In the genomic region with DNA sequence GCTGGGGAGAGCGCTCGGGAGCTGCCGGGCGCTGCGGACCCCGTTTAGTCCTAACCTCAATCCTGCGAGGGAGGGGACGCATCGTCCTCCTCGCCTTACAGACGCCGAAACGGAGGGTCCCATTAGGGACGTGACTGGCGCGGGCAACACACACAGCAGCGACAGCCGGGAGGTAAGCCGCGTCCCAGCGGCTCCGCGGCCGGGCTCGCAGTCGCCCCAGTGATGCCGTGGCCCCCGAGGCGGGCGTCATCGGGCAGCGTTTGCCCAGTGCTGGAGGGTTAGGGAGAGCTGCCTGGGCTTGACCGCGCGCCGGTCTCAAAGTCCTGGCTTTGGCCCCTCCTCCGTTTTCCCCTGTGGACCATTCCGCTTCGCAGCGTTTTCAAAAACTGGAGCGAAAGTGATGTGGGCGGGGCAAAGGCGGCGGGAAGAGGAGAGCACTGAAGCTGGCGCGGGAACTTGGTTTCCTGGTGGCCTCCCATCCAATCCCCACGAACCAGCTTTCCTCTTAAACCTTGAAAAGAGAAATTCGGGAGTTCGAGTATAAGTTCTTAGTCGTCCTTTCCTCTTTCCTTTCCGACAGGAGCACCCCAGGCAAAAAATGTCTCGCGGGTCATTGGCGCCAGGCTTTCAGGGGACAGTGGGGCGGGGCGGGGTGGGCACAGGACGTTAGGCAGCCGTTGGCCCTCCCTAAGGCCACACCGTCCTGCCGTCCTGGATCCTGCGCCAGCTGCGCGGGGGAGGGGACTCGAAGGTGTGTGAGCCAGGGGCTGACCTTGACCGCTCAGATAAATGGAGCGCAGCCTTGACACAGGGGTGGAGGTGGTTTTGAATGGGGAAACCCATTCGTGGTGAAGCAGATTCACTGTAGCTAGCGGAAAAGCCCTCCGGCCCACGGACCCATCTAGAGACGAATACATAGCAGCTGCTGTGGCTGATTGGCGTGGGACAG, we compare ENCODE assay signal across 8 cellular contexts. TPM values are rescaled to one million over a fixed set of nuclear protein-coding genes. Genes with fewer than 3 reads are reported as not detected.
DNase-seq lines count a peak whose midpoint lies in the region; ATAC-seq, FAIRE-seq and TF ChIP-seq lines count a peak whose summit lies in the region.

No MANE protein-coding gene starts in this region.

- H3K36me3 Mint-ChIP-seq in astrocyte (ENCODE audit: low read depth, unreplicated experiment), result peaks cover 13% of the 10 kb centered on the region

- H2AFZ ChIP-seq in SU-DHL-6 (ENCODE audit: low read depth, low read length, severe bottlenecking) (peak overlapping the region; percentile 30), astrocyte (ENCODE audit: low read depth, low read length) (peak overlapping the region; percentile 93)

- FAIRE-seq in astrocyte (lab: Jason Lieb, UNC), result no peak

- H3K79me2 ChIP-seq in SU-DHL-6 (ENCODE audit: insufficient read depth, low read length) (peaks cover 40% of the 10 kb centered on the region), astrocyte (ENCODE audit: insufficient read depth, low read length) (peaks cover 29% of the 10 kb centered on the region)

- DNase-seq in NCI-H1105 treated with DMSO at 0.1 percent for 48 hours (lab: John Stamatoyannopoulos, UW) (peak; percentile 72), astrocyte (ENCODE audit: low read depth) (peak; percentile 78), hepatic stellate cell (ENCODE audit: low spot score) (peak; percentile 88), psoas muscle (peak; percentile 77 to 81), activated gamma-delta T cell treated with Interleukin-2 at 50 U/mL for 16 hours (no peak)

- H3K4me1 ChIP-seq in astrocyte (ENCODE audit: insufficient read depth, low read length), result peaks cover 4% of the 10 kb centered on the region
- peaks cover 4% of the 10 kb centered on the region for H3K4me1 ChIP-seq in psoas muscle

- H4K20me1 ChIP-seq in SU-DHL-6 (ENCODE audit: low read depth, low read length) (no peaks in the 10 kb centered on the region), astrocyte (ENCODE audit: insufficient read depth, low read length) (peaks cover 3% of the 10 kb centered on the region)

- H3F3A ChIP-seq in SU-DHL-6 (ENCODE audit: insufficient read depth), result no peaks in the 10 kb centered on the region

- H3K4me3 ChIP-seq in SU-DHL-6 (ENCODE audit: insufficient read depth, low read length, poor library complexity, severe bottlenecking) (peak overlapping the region; percentile 66), astrocyte (ENCODE audit: insufficient read depth, low read depth, low read length) (peak overlapping the region; percentile 82), psoas muscle (peak overlapping the region; percentile 76)

- H3K36me3 ChIP-seq in SU-DHL-6 (ENCODE audit: low read length), result peaks cover 32% of the 10 kb centered on the region
- peaks cover 10% of the 10 kb centered on the region for H3K36me3 ChIP-seq in astrocyte (ENCODE audit: insufficient read depth, low read length)
- H3K36me3 ChIP-seq in psoas muscle (ENCODE audit: insufficient read depth in 1 of 2, low read depth in 1 of 2), result no peaks in the 10 kb centered on the region

- H3K9me3 ChIP-seq in SU-DHL-6 (ENCODE audit: insufficient read depth, low read length) (no peaks in the 10 kb centered on the region), astrocyte (ENCODE audit: insufficient read depth, low read depth, low read length) (peaks cover 4% of the 10 kb centered on the region), psoas muscle (no peaks in the 10 kb centered on the region)

- H3K4me2 ChIP-seq in SU-DHL-6 (ENCODE audit: low read depth, low read length, poor library complexity, severe bottlenecking) (peak overlapping the region; percentile 98), astrocyte (ENCODE audit: low read length) (peak overlapping the region; percentile 86)

- no peaks in the 10 kb centered on the region for H3K27me3 ChIP-seq in SU-DHL-6 (ENCODE audit: low read length)
- no peaks in the 10 kb centered on the region for H3K27me3 ChIP-seq in astrocyte (ENCODE audit: insufficient read depth, low read length)
- H3K27me3 ChIP-seq in psoas muscle (ENCODE audit: insufficient read depth in 3 of 3, low read length in 2 of 3), result peaks cover 0 to 61% (median 9%) of the 10 kb centered on the region in 3 donors

- H3K9ac ChIP-seq in SU-DHL-6 (ENCODE audit: low read length), result peak overlapping the region; percentile 89
- H3K9ac ChIP-seq in astrocyte (ENCODE audit: low read length), result peak overlapping the region; percentile 86

- H3K27ac Mint-ChIP-seq in astrocyte (ENCODE audit: unreplicated experiment), result peak overlapping the region; percentile 34

- H3K27ac ChIP-seq in SU-DHL-6 (ENCODE audit: low read depth, low read length) (peak overlapping the region; percentile 83), astrocyte (ENCODE audit: low read depth, low read length) (peak overlapping the region; percentile 60), psoas muscle (no peak overlapping the region)

- peak overlapping the region; percentile 90 for H3K4me3 Mint-ChIP-seq in astrocyte (ENCODE audit: unreplicated experiment)

- intact Hi-C loops in psoas muscle (cut with DNase I), result no loop called here

- H3K27me3 Mint-ChIP-seq in astrocyte (ENCODE audit: low read depth, unreplicated experiment), result no peaks in the 10 kb centered on the region

- peaks cover 2% of the 10 kb centered on the region for H3K4me1 Mint-ChIP-seq in astrocyte (ENCODE audit: low read depth, unreplicated experiment)

- TF ChIP-seq CTCF in SU-DHL-6 (IDR thresholded peaks at IDR 0.05; ENCODE audit: insufficient read depth, low read length, poor library complexity, severe bottlenecking) (no peak), astrocyte (IDR thresholded peaks at IDR 0.05; ENCODE audit: insufficient read depth, low read depth, low read length) (no peak), psoas muscle (IDR thresholded peaks at IDR 0.05) (no peak)

- ATAC-seq in GM18499 (IDR thresholded peaks at IDR 0.05; ENCODE audit: insufficient read depth, unreplicated experiment), result peak; percentile 37
- peak; percentile 63 for ATAC-seq in HG02798 (IDR thresholded peaks at IDR 0.05; ENCODE audit: poor library complexity, unreplicated experiment)
- peak; percentile 46 to 82 (median 70) for ATAC-seq in psoas muscle

- WGBS in psoas muscle, 3 donors, result 2% methylated on average over 69 to 72 of the region's 72 CpGs

- H3K9me3 Mint-ChIP-seq in astrocyte (ENCODE audit: unreplicated experiment), result peaks cover 2% of the 10 kb centered on the region

- no peaks in the 10 kb centered on the region for H3K9me2 ChIP-seq in SU-DHL-6 (replicated peaks; ENCODE audit: insufficient read depth, low read length)

RNA-seq across cellular contexts. Expression of a gene that starts 0.8 kb away (rescaled TPM):
- 26.6 and 38.7 TPM in 2 replicates for total RNA-seq in astrocyte
- total RNA-seq in psoas muscle, result under 1 TPM in 3 of 4 donors, not detected in 1; 0.26 to 0.65 (median 0.32) TPM
- under 1 TPM; 0.25 to 0.49 (median 0.31) TPM for polyA plus RNA-seq in psoas muscle

RNA-seq across cellular contexts. Expression of a gene that starts 54.2 kb away (rescaled TPM):
- total RNA-seq in astrocyte (14.4 and 15.2 TPM in 2 replicates), psoas muscle (10 to 100 TPM in 3 of 4 donors, 1 to 10 TPM in 1; 5.2 to 27.2 (median 10.3) TPM)
- polyA plus RNA-seq in psoas muscle, result 1 to 10 TPM; 5.1 to 6.1 (median 5.1) TPM

Comparison
In these comparisons a context has a peak if more than half of its experiments do, and no peak if none do; other contexts are left out.
1. RNA of a gene that starts 0.8 kb away (total RNA-seq): 26.6 to 38.7 TPM in astrocyte; 0.26 to 0.65 TPM in psoas muscle; every median in the first group is over 10 times any median in the second.
2. Peak in every context shown above with its lines, with median percentiles within 50 percentile points of each other: ATAC-seq and H3K4me3 ChIP-seq.